18 cellular contexts compared by ENCODE assay signal in genomic region chr3:71708478-71709098, GRCh38. TPM values are rescaled to one million over a fixed set of nuclear protein-coding genes. Genes with fewer than 3 reads are reported as not detected.
DNase-seq lines count a peak whose midpoint lies in the region; ATAC-seq and TF ChIP-seq lines count a peak whose summit lies in the region.
"Had no signal": no experiment of that assay in that cellular context is flagged by ENCODE, and none has a peak within 500 bp of the region (broad histone marks: within the 10 kb centered on the region; RNA-seq: fewer than 3 reads in every experiment).

No MANE protein-coding gene starts in this region.

- DNase-seq in UCSD-AML1 (lab: John Stamatoyannopoulos, UW; ENCODE audit: unreplicated experiment): peak; percentile 39
- DNase-seq in choroid plexus epithelial cell (ENCODE audit: low read depth): peak; percentile 26
- DNase-seq in medulla oblongata (ENCODE audit: extremely low spot score): peak; percentile 75
- DNase-seq in smooth muscle cell (lab: John Stamatoyannopoulos, UW; ENCODE audit: unreplicated experiment): no peak
- DNase-seq in cerebellum (ENCODE audit: low spot score): no peak
- DNase-seq: activated CD4-positive, CD25-positive, alpha-beta regulatory T cell treated with anti-CD3 and anti-CD28 coated beads, Interleukin-2, amount 50 U/mL, for 72 hours; erythroblast; gastrocnemius medialis; GDM1; NCI-H1092 treated with DMSO at 0.1 percent for 48 hours; NCI-H69; OCI-M1; tibial artery had no signal

- WGBS in smooth muscle cell (ENCODE audit: low lambda C conversion rate): 53% methylated on average over 7 of the region's 7 CpGs

- H3K27me3 ChIP-seq in smooth muscle cell (ENCODE audit: low read depth): no peaks in the 10 kb centered on the region
- H3K27me3 ChIP-seq: gastrocnemius medialis, SJSA1, tibial artery had no signal

- H2AFZ ChIP-seq in smooth muscle cell (ENCODE audit: low read depth): no peak overlapping the region

- no peaks in the 10 kb centered on the region for H4K20me1 ChIP-seq in smooth muscle cell (ENCODE audit: low read depth)

- peak overlapping the region; percentile 0 for H3K4me2 ChIP-seq in smooth muscle cell

- TF ChIP-seq CTCF in choroid plexus epithelial cell (conservative IDR thresholded peaks at IDR 0.05; ENCODE audit: low read depth, low read length) (no peak), smooth muscle cell (IDR thresholded peaks at IDR 0.05; ENCODE audit: borderline replicate concordance, insufficient read depth, poor library complexity, severe bottlenecking) (no peak)

- no peaks in the 10 kb centered on the region for H3F3A ChIP-seq in smooth muscle cell (ENCODE audit: low read depth)

- H3K27ac ChIP-seq in smooth muscle cell (ENCODE audit: low read depth): no peak overlapping the region
- H3K27ac ChIP-seq: gastrocnemius medialis, SJSA1, tibial artery had no signal

- H3K4me3 ChIP-seq in choroid plexus epithelial cell (ENCODE audit: low read depth, low read length): no peak overlapping the region
- H3K4me3 ChIP-seq in smooth muscle cell: no peak overlapping the region
- H3K4me3 ChIP-seq: gastrocnemius medialis, GM12878, SJSA1, tibial artery had no signal

- H3K9ac ChIP-seq in smooth muscle cell (ENCODE audit: low read depth): no peak overlapping the region

- no peaks in the 10 kb centered on the region for H3K79me2 ChIP-seq in smooth muscle cell (ENCODE audit: low read depth)

- H3K4me1 ChIP-seq in smooth muscle cell (ENCODE audit: low read depth): peaks cover 3% of the 10 kb centered on the region
- H3K4me1 ChIP-seq: SJSA1, tibial artery had no signal

- ATAC-seq in HG03432 (IDR thresholded peaks at IDR 0.05; ENCODE audit: unreplicated experiment): no peak
- no peak for ATAC-seq in GM19328 (IDR thresholded peaks at IDR 0.05; ENCODE audit: unreplicated experiment)
- ATAC-seq: GM12878 had no signal

- H3K36me3 ChIP-seq in smooth muscle cell (ENCODE audit: low read depth): no peaks in the 10 kb centered on the region
- H3K36me3 ChIP-seq: gastrocnemius medialis, SJSA1 had no signal

- no peaks in the 10 kb centered on the region for H3K9me3 ChIP-seq in smooth muscle cell (replicated peaks; ENCODE audit: low read depth)
- H3K9me3 ChIP-seq: gastrocnemius medialis, SJSA1, tibial artery had no signal

RNA-seq across cellular contexts. Expression of gene EIF4E3, which starts 16.6 kb away (rescaled TPM):
- total RNA-seq in smooth muscle cell (2.2 and 3.5 TPM in 2 replicates), cerebellum (15.3 TPM)
- 2.3 and 2.8 TPM in 2 replicates for polyA plus RNA-seq in smooth muscle cell

RNA-seq across cellular contexts. Expression of gene GPR27, which starts 45.1 kb away (rescaled TPM):
- 0.40 and 1.2 TPM in 2 replicates for total RNA-seq in smooth muscle cell
- 0.50 and 0.83 TPM in 2 replicates for polyA plus RNA-seq in smooth muscle cell
- total RNA-seq in cerebellum: 15.7 TPM
- total RNA-seq: B cell, GM12878, SJSA1 had no signal
- polyA plus RNA-seq: GM12878 had no signal

Comparison
In these comparisons a context has a peak if more than half of its experiments do, and no peak if none do; other contexts are left out.
1. DNase-seq: peak in UCSD-AML1 (single experiment), choroid plexus epithelial cell (single experiment) and medulla oblongata (single experiment); none in smooth muscle cell (single experiment) and cerebellum (single experiment).